ENCODE assay signal across 9 cellular contexts in the genomic region with DNA sequence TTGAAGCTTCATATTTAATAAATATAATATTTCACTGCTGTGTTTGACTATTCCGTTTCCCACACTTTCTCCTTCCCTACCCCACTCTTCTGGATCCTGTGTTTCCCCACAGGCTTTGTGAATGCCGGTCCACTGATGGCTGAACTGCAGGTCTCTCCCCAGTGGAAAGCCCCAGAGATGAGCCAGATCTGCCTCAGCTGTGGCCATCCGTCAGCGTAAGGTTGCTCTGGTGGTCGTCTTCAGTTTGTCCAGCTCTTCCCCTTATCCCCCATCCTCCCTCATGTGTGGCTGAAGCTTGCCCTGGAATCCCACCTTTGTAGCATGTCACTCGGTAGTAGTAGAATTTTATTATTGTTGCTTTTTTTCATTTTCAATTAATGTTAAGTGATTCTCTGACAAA. TPM values are rescaled to one million over a fixed set of nuclear protein-coding genes. Genes with fewer than 3 reads are reported as not detected.
A peak's percentile ranks its signal among the peaks of the same experiment; 100 is the strongest.
DNase-seq lines count a peak whose midpoint lies in the region; ATAC-seq and TF ChIP-seq lines count a peak whose summit lies in the region.
"Had no signal": no experiment of that assay in that cellular context is flagged by ENCODE, and none has a peak within 500 bp of the region (broad histone marks: within the 10 kb centered on the region; RNA-seq: fewer than 3 reads in every experiment).

No MANE protein-coding gene starts in this region.

- no peak overlapping the region for H3K9ac ChIP-seq in trophoblast cell (ENCODE audit: low read length)

- no peaks in the 10 kb centered on the region for H3K9me3 ChIP-seq in left ventricle myocardium inferior (replicated peaks)
- H3K9me3 ChIP-seq in adrenal gland (replicated peaks in 1 of 3): no peaks in the 10 kb centered on the region
- H3K9me3 ChIP-seq in naive thymus-derived CD4-positive, alpha-beta T cell (ENCODE audit: control insufficient read depth in 2 of 3, low read length in 3 of 3): no peaks in the 10 kb centered on the region
- H3K9me3 ChIP-seq in trophoblast cell (ENCODE audit: insufficient read depth, low read depth, low read length): no peaks in the 10 kb centered on the region

- peak overlapping the region; percentile 97 to 99 (median 98) for H3K27ac Mint-ChIP-seq in naive thymus-derived CD4-positive, alpha-beta T cell

- no peak overlapping the region for H3K4ac ChIP-seq in trophoblast cell (ENCODE audit: low read depth, low read length)

- no peak overlapping the region for H3K4me2 ChIP-seq in trophoblast cell (ENCODE audit: low read length)

- H3K36me3 ChIP-seq in left ventricle myocardium inferior: peaks cover 8% of the 10 kb centered on the region
- no peaks in the 10 kb centered on the region for H3K36me3 ChIP-seq in adrenal gland (replicated peaks in 1 of 2)
- H3K36me3 ChIP-seq in naive thymus-derived CD4-positive, alpha-beta T cell (ENCODE audit: control insufficient read depth in 2 of 3, insufficient read depth in 3 of 3, low read length in 3 of 3): no peaks in the 10 kb centered on the region
- H3K36me3 ChIP-seq in trophoblast cell (ENCODE audit: control insufficient read depth in 1 of 2, insufficient read depth in 2 of 2, low read length in 2 of 2): no peaks in the 10 kb centered on the region

- peak overlapping the region; percentile 79 to 99 (median 85) for H3K4me3 Mint-ChIP-seq in naive thymus-derived CD4-positive, alpha-beta T cell

- H3K79me1 ChIP-seq in trophoblast cell (ENCODE audit: low read length): no peaks in the 10 kb centered on the region

- H3K4me1 ChIP-seq in left ventricle myocardium inferior (peaks cover 54% of the 10 kb centered on the region), adrenal gland (replicated peaks in 1 of 2) (peaks cover 7 to 67% of the 10 kb centered on the region in 2 donors), trophoblast cell (ENCODE audit: control insufficient read depth in 1 of 2, insufficient read depth in 2 of 2, low read length in 2 of 2) (no peaks in the 10 kb centered on the region)
- peaks cover 82% of the 10 kb centered on the region in 2 donors for H3K4me1 ChIP-seq in naive thymus-derived CD4-positive, alpha-beta T cell (ENCODE audit: control insufficient read depth in 2 of 2, insufficient read depth in 2 of 2, low read length in 2 of 2)

- POLR2A ChIA-PET in naive thymus-derived CD4-positive, alpha-beta T cell (lab: Charles Lee): interaction anchor here (0.5 to 16.8 kb wide), 13 partner anchors 4 to 679 kb away, joined by 3 to 408 read pairs (median 7); a partner anchor contains a TSS

- CTCF ChIA-PET in naive thymus-derived CD4-positive, alpha-beta T cell (lab: Charles Lee): interaction anchor here (0.9 to 4.0 kb wide), 9 partner anchors 8 to 301 kb away, joined by 3 to 29 read pairs (median 4); a partner anchor contains a TSS

- H2BK120ac ChIP-seq in trophoblast cell (ENCODE audit: insufficient read depth, low read length, poor library complexity): no peak overlapping the region

- H3K4me1 Mint-ChIP-seq in naive thymus-derived CD4-positive, alpha-beta T cell: peaks cover 64 to 94% (median 85%) of the 10 kb centered on the region in 7 donors

- no peaks in the 10 kb centered on the region for H3K79me2 ChIP-seq in trophoblast cell (ENCODE audit: control insufficient read depth, insufficient read depth, low read length, poor library complexity)

- TF ChIP-seq POLR2A in adrenal gland (IDR thresholded peaks at IDR 0.05): no peak

- DNase-seq in left ventricle myocardium inferior: no peak
- no peak for DNase-seq in Right ventricle myocardium inferior (ENCODE audit: missing footprints)
- DNase-seq in adrenal gland: no peak
- no peak for DNase-seq in naive thymus-derived CD4-positive, alpha-beta T cell
- DNase-seq in trophoblast cell: no peak
- DNase-seq in C1 segment of cervical spinal cord (lab: John Stamatoyannopoulos, UW): no peak
- no peak for DNase-seq in OCI-M2 (lab: John Stamatoyannopoulos, UW; ENCODE audit: unreplicated experiment)
- DNase-seq: occipital lobe had no signal

- TF ChIP-seq CTCF in left ventricle myocardium inferior (IDR thresholded peaks at IDR 0.05; ENCODE audit: borderline replicate concordance): no peak
- no peak for TF ChIP-seq CTCF in adrenal gland (IDR thresholded peaks at IDR 0.05)

- peaks cover 0 to 4% (median 0%) of the 10 kb centered on the region in 11 donors for H3K9me3 Mint-ChIP-seq in naive thymus-derived CD4-positive, alpha-beta T cell

- no peak overlapping the region for H3K14ac ChIP-seq in trophoblast cell (ENCODE audit: low read length)

- no peak overlapping the region for H3K18ac ChIP-seq in trophoblast cell (ENCODE audit: low read length)

- H3K36me3 Mint-ChIP-seq in naive thymus-derived CD4-positive, alpha-beta T cell: peaks cover 13 to 39% (median 27%) of the 10 kb centered on the region in 5 donors

- H3K27me3 Mint-ChIP-seq in naive thymus-derived CD4-positive, alpha-beta T cell: no peaks in the 10 kb centered on the region

- H2BK12ac ChIP-seq in trophoblast cell (ENCODE audit: low read length): no peak overlapping the region

- no peak overlapping the region for H2BK5ac ChIP-seq in trophoblast cell (ENCODE audit: low read depth, low read length, poor library complexity)

- H2AK5ac ChIP-seq in trophoblast cell (ENCODE audit: low read length): no peak overlapping the region

- no peaks in the 10 kb centered on the region for H3K27me3 ChIP-seq in left ventricle myocardium inferior (ENCODE audit: low read depth)
- H3K27me3 ChIP-seq in adrenal gland: no peaks in the 10 kb centered on the region
- no peaks in the 10 kb centered on the region for H3K27me3 ChIP-seq in naive thymus-derived CD4-positive, alpha-beta T cell (ENCODE audit: control insufficient read depth in 2 of 2, insufficient read depth in 2 of 2, low read length in 2 of 2)
- no peaks in the 10 kb centered on the region for H3K27me3 ChIP-seq in trophoblast cell (ENCODE audit: insufficient read depth, low read length)

- peak overlapping the region; percentile 74 for H3K27ac ChIP-seq in left ventricle myocardium inferior (replicated peaks)
- peak overlapping the region; percentile 31 to 84 (median 65) for H3K27ac ChIP-seq in adrenal gland
- peak overlapping the region; percentile 99 for H3K27ac ChIP-seq in naive thymus-derived CD4-positive, alpha-beta T cell (ENCODE audit: low read depth, low read length)
- no peak overlapping the region for H3K27ac ChIP-seq in trophoblast cell (ENCODE audit: low read depth, low read length)

- ATAC-seq in Right ventricle myocardium inferior (no peak), HG02885 (IDR thresholded peaks at IDR 0.05; ENCODE audit: poor library complexity, unreplicated experiment) (no peak)
- no peak for ATAC-seq in naive thymus-derived CD4-positive, alpha-beta T cell

- H4K12ac ChIP-seq in trophoblast cell (ENCODE audit: low read depth, low read length): no peak overlapping the region

- no peak overlapping the region for H4K91ac ChIP-seq in trophoblast cell (ENCODE audit: low read depth, low read length)

- H3K4me3 ChIP-seq in left ventricle myocardium inferior (no peak overlapping the region), adrenal gland (no peak overlapping the region), trophoblast cell (ENCODE audit: low read depth, low read length) (no peak overlapping the region)
- peak overlapping the region; percentile 44 for H3K4me3 ChIP-seq in naive thymus-derived CD4-positive, alpha-beta T cell (ENCODE audit: low read length)

- WGBS in adrenal gland, 4 donors: 80 to 86% (median 83%) methylated on average over 6 of the region's 6 CpGs
- no CpG with 5 or more reads among the region's 6 CpGs for WGBS in trophoblast cell (ENCODE audit: extremely low coverage, insufficient coverage, insufficient read length)

- H2AFZ ChIP-seq in trophoblast cell (ENCODE audit: insufficient read depth, low read length, poor library complexity): no peak overlapping the region

- no peak overlapping the region for H3K23ac ChIP-seq in trophoblast cell (ENCODE audit: low read length)

- no peak overlapping the region for H4K8ac ChIP-seq in trophoblast cell (ENCODE audit: low read depth, low read length)

- intact Hi-C loops in left ventricle myocardium inferior (cut with micrococcal nuclease) (no loop called here), Right ventricle myocardium inferior (cut with DNase I) (no loop called here), adrenal gland (cut with DNase I) (no loop called here)
- intact Hi-C loops in naive thymus-derived CD4-positive, alpha-beta T cell (cut with micrococcal nuclease): loop anchor here (1.0 to 5.0 kb wide), 12 partner anchors 9 to 343 kb away; a partner anchor contains a TSS

RNA-seq across cellular contexts. Expression of a gene that starts 11.4 kb away (rescaled TPM):
- total RNA-seq in left ventricle myocardium inferior: 15.0 TPM
- 16.3 TPM for total RNA-seq in Right ventricle myocardium inferior
- 10 to 100 TPM; 25.4 to 52.8 (median 38.9) TPM for total RNA-seq in adrenal gland
- 10 to 100 TPM; 15.0 to 55.9 (median 20.1) TPM for polyA plus RNA-seq in adrenal gland
- total RNA-seq in naive thymus-derived CD4-positive, alpha-beta T cell: 100 to 1,000 TPM; 144 to 210 (median 187) TPM
- 100 to 1,000 TPM; 226 to 542 TPM for polyA plus RNA-seq in naive thymus-derived CD4-positive, alpha-beta T cell
- polyA plus RNA-seq in trophoblast cell (2013): 9.8 and 10.1 TPM in 2 replicates

Comparison
In these comparisons a context has a peak if more than half of its experiments do, and no peak if none do; other contexts are left out.
1. intact Hi-C loops: an anchor here in naive thymus-derived CD4-positive, alpha-beta T cell (1.0 to 5.0 kb wide); none called in left ventricle myocardium inferior, Right ventricle myocardium inferior and adrenal gland.